26 cellular contexts compared by ENCODE assay signal in genomic region chr18:48017625-48018024, GRCh38.
DNase-seq lines count a peak whose midpoint lies in the region; ATAC-seq and TF ChIP-seq lines count a peak whose summit lies in the region.
"Had no signal": no experiment of that assay in that cellular context is flagged by ENCODE, and none has a peak within 500 bp of the region (broad histone marks: within the 10 kb centered on the region; RNA-seq: fewer than 3 reads in every experiment).

No MANE protein-coding gene starts in this region.

- no peak overlapping the region for H3K4me3 ChIP-seq in fibroblast of pulmonary artery (replicated peaks; ENCODE audit: low read depth, low read length)
- H3K4me3 ChIP-seq: K562, spleen had no signal

- ATAC-seq in omental fat pad (ENCODE audit: low FRiP score) = peak; percentile 80
- ATAC-seq: HCT116, K562 had no signal

- peak; percentile 42 for DNase-seq in AG08396 (ENCODE audit: low spot score)
- peak; percentile 24 for DNase-seq in RPMI7951 (ENCODE audit: low read depth)
- peak; percentile 68 for DNase-seq in fibroblast of pulmonary artery (ENCODE audit: low read depth)
- no peak for DNase-seq in omental fat pad (ENCODE audit: low spot score)
- no peak for DNase-seq in DMS 273 (lab: John Stamatoyannopoulos, UW; ENCODE audit: unreplicated experiment)
- no peak for DNase-seq in NCI-H2171 (lab: John Stamatoyannopoulos, UW)
- DNase-seq in DMS79 (lab: John Stamatoyannopoulos, UW) = no peak
- DNase-seq in NCI-H2081 treated with DMSO at 0.1 percent for 48 hours (lab: John Stamatoyannopoulos, UW) = no peak
- DNase-seq: activated CD4-positive, alpha-beta memory T cell treated with anti-CD3 and anti-CD28 coated beads, Interleukin-2, amount 10 ng/mL, durations not matched to agents 7 days and 5 days; activated naive CD4-positive, alpha-beta T cell; activated T-cell treated with anti-CD3 and anti-CD28 coated beads for 4 hours; anterior cingulate cortex; central memory CD4-positive, alpha-beta T cell; naive B cell; NCI-H146; NCI-H774; nucleus accumbens; OCI-M1; SHP77; spleen; stimulated activated CD4-positive, alpha-beta T cell treated with anti-CD3 and anti-CD28 coated beads, Interleukin-4, amount 100 ng/mL, for 1 hour; stimulated activated naive CD4-positive, alpha-beta T cell treated with Interleukin-2 at 50 U/mL for 16 hours; SW 1271; trophoblast cell had no signal

- no peak for TF ChIP-seq CTCF in fibroblast of pulmonary artery (IDR thresholded peaks at IDR 0.05; ENCODE audit: low read length, missing control alignments)
- no peak for TF ChIP-seq CTCF in omental fat pad (IDR thresholded peaks at IDR 0.05)

Comparison
In these comparisons a context has a peak if more than half of its experiments do, and no peak if none do; other contexts are left out.
1. DNase-seq: peak in AG08396 (single experiment), RPMI7951 (single experiment) and fibroblast of pulmonary artery (single experiment); none in omental fat pad (single experiment), DMS 273 (single experiment), NCI-H2171 (single experiment), DMS79 (single experiment) and NCI-H2081 treated with DMSO at 0.1 percent for 48 hours (single experiment).